Comparison of ENCODE assay signal across 12 cellular contexts in genomic region chr15:29942144-29942543, GRCh38.
DNase-seq lines count a peak whose midpoint lies in the region; ATAC-seq and TF ChIP-seq lines count a peak whose summit lies in the region.
"Had no signal": no experiment of that assay in that cellular context is flagged by ENCODE, and none has a peak within 500 bp of the region (broad histone marks: within the 10 kb centered on the region; RNA-seq: fewer than 3 reads in every experiment).

No MANE protein-coding gene starts in this region.

- ATAC-seq in IMR-90 (ENCODE audit: low read depth) (no peak), psoas muscle (no peak), foreskin keratinocyte (no peak)
- ATAC-seq: activated CD8-positive, alpha-beta memory T cell treated with anti-CD3 and anti-CD28 coated beads, Interleukin-2, amount 10 ng/mL, durations not matched to agents 7 days and 5 days; gastroesophageal sphincter had no signal

- no peak for TF ChIP-seq EP300 in esophagus muscularis mucosa (IDR thresholded peaks at IDR 0.05)

- TF ChIP-seq CTCF in AG04450 (IDR thresholded peaks at IDR 0.05; ENCODE audit: low read depth, low read length) (peak; percentile 43), IMR-90 (conservative IDR thresholded peaks at IDR 0.05; ENCODE audit: low read depth, low read length) (0 out of 2 replicates have a peak, but pooled peaks have one; percentile 23), psoas muscle (IDR thresholded peaks at IDR 0.05) (no peak), foreskin keratinocyte (conservative IDR thresholded peaks at IDR 0.05) (no peak), esophagus muscularis mucosa (IDR thresholded peaks at IDR 0.05) (peak in 1 of 3 experiments; percentile 12)

- H3K4me2 ChIP-seq in IMR-90 (ENCODE audit: low read depth, low read length) (no peak overlapping the region), mesendoderm (ENCODE audit: low read length) (no peak overlapping the region)

- H3K9me3 ChIP-seq in AG04450 (ENCODE audit: control insufficient read depth, insufficient read depth, low read length) (peaks cover 8% of the 10 kb centered on the region; the same call in 1 of the 2 replicates), IMR-90 (ENCODE audit: control insufficient read depth, insufficient read depth, low read length) (peaks cover 3% of the 10 kb centered on the region), psoas muscle (no peaks in the 10 kb centered on the region), esophagus muscularis mucosa (no peaks in the 10 kb centered on the region)
- H3K9me3 ChIP-seq: gastroesophageal sphincter had no signal

- no peak overlapping the region for H2AK9ac ChIP-seq in IMR-90 (replicated peaks; ENCODE audit: low read depth, low read length, poor library complexity)

- H3K14ac ChIP-seq in IMR-90 (replicated peaks; ENCODE audit: low read depth, low read length): no peak overlapping the region

- CTCF ChIA-PET in AG04450 (lab: Charles Lee) (interaction anchor here (0.6 to 2.2 kb wide), 4 partner anchors 16 to 1471 kb away, joined by 3 to 9 read pairs (median 5); no protein-coding TSS in a partner anchor), IMR-90 (lab: Yijun Ruan, JAX) (no interaction called here), HEK293T (lab: Yijun Ruan, JAX) (interaction anchor here (1.1 kb wide), 1 partner anchor 17 kb away, joined by 3 read pairs; no protein-coding TSS in a partner anchor)

- H2AFZ ChIP-seq in IMR-90 (replicated peaks; ENCODE audit: low read length, poor library complexity): no peak overlapping the region

- dilution Hi-C loops in IMR-90 (cut with HindIII; ENCODE audit: low sequenced_read_pairs, unreplicated experiment): no loop called here

- H3K9me1 ChIP-seq in IMR-90 (ENCODE audit: insufficient read depth, low read length): peaks cover 11% of the 10 kb centered on the region

- H3K4me1 ChIP-seq in IMR-90 (ENCODE audit: control insufficient read depth, insufficient read depth, low read length) (peaks cover 9% of the 10 kb centered on the region), mesendoderm (ENCODE audit: control insufficient read depth, low read depth, low read length) (no peaks in the 10 kb centered on the region), psoas muscle (no peaks in the 10 kb centered on the region), foreskin keratinocyte (peaks cover 35% of the 10 kb centered on the region), esophagus muscularis mucosa (peaks cover 0 to 4% (median 0%) of the 10 kb centered on the region in 4 donors)
- H3K4me1 ChIP-seq: gastroesophageal sphincter had no signal

- no peak overlapping the region for H2BK15ac ChIP-seq in IMR-90 (ENCODE audit: low read depth, low read length)
- no peak overlapping the region for H2BK15ac ChIP-seq in mesendoderm (replicated peaks; ENCODE audit: low read depth)

- H3K79me1 ChIP-seq in IMR-90 (ENCODE audit: low read depth in 1 of 2, low read length in 2 of 2): no peaks in the 10 kb centered on the region
- H3K79me1 ChIP-seq in mesendoderm (ENCODE audit: low read length): no peaks in the 10 kb centered on the region

- H3K9ac ChIP-seq in IMR-90 (ENCODE audit: low read depth, low read length) (no peak overlapping the region), mesendoderm (ENCODE audit: low read length) (no peak overlapping the region)

- in situ Hi-C loops in IMR-90 (cut with MboI; ENCODE audit: low sequenced_read_pairs): loop anchor here (10.0 kb wide), 1 partner anchor 57 kb away; no protein-coding TSS in a partner anchor

- H3K4me3 ChIP-seq in AG04450 (ENCODE audit: low read depth, low read length) (no peak overlapping the region), IMR-90 (ENCODE audit: insufficient read depth, low read depth, low read length) (no peak overlapping the region), mesendoderm (ENCODE audit: low read length) (no peak overlapping the region), psoas muscle (no peak overlapping the region), esophagus muscularis mucosa (no peak overlapping the region)
- H3K4me3 ChIP-seq: gastroesophageal sphincter had no signal

- no peak overlapping the region for H4K8ac ChIP-seq in IMR-90 (ENCODE audit: low read depth in 2 of 2, low read length in 2 of 2)
- H4K8ac ChIP-seq in mesendoderm (ENCODE audit: low read depth, low read length): no peak overlapping the region

- no peaks in the 10 kb centered on the region for H3K27me3 ChIP-seq in AG04450 (ENCODE audit: control insufficient read depth, insufficient read depth, low read length)
- H3K27me3 ChIP-seq in IMR-90 (ENCODE audit: control insufficient read depth, insufficient read depth, low read length): no peaks in the 10 kb centered on the region
- H3K27me3 ChIP-seq in mesendoderm (ENCODE audit: insufficient read depth, low read length, poor library complexity): no peaks in the 10 kb centered on the region
- no peaks in the 10 kb centered on the region for H3K27me3 ChIP-seq in psoas muscle (ENCODE audit: insufficient read depth in 3 of 3, low read length in 2 of 3)
- H3K27me3 ChIP-seq in foreskin keratinocyte: no peaks in the 10 kb centered on the region
- no peaks in the 10 kb centered on the region for H3K27me3 ChIP-seq in esophagus muscularis mucosa
- H3K27me3 ChIP-seq: gastroesophageal sphincter had no signal

- no peak for DNase-seq in AG04450 (ENCODE audit: low read depth, low spot score)
- DNase-seq in IMR-90: no peak
- DNase-seq in dermis blood vessel endothelial cell: peak; percentile 48
- DNase-seq in mesendoderm: peak; percentile 44
- DNase-seq in HEK293T (ENCODE audit: extremely low spot score): no peak
- DNase-seq in psoas muscle: no peak
- no peak for DNase-seq in foreskin keratinocyte
- DNase-seq in esophagus muscularis mucosa (ENCODE audit: extremely low spot score): no peak
- DNase-seq: activated CD8-positive, alpha-beta memory T cell treated with anti-CD3 and anti-CD28 coated beads, Interleukin-2, amount 10 ng/mL, durations not matched to agents 7 days and 5 days; DMS153; NCI-H2107 had no signal

- H3K4ac ChIP-seq in IMR-90 (ENCODE audit: low read depth, low read length): no peak overlapping the region
- no peak overlapping the region for H3K4ac ChIP-seq in mesendoderm (ENCODE audit: low read depth, low read length)

- H4K20me1 ChIP-seq in IMR-90 (ENCODE audit: insufficient read depth, low read length): no peaks in the 10 kb centered on the region

- no peak overlapping the region for H4K5ac ChIP-seq in IMR-90 (ENCODE audit: low read depth, low read length)
- H4K5ac ChIP-seq in mesendoderm (ENCODE audit: low read length): no peak overlapping the region

- H3K18ac ChIP-seq in IMR-90 (ENCODE audit: low read depth, low read length): no peak overlapping the region
- H3K18ac ChIP-seq in mesendoderm (ENCODE audit: low read length): no peak overlapping the region

- no peak overlapping the region for H2AK5ac ChIP-seq in IMR-90 (ENCODE audit: low read depth, low read length)
- H2AK5ac ChIP-seq in mesendoderm (ENCODE audit: low read length): no peak overlapping the region

- H3K23ac ChIP-seq in IMR-90 (ENCODE audit: low read depth, low read length) (no peak overlapping the region), mesendoderm (ENCODE audit: low read length) (no peak overlapping the region)

- WGBS in IMR-90 (ENCODE audit: extremely low coverage in 2 of 2, insufficient read length in 1 of 2), 2 experiments: no CpG with 5 or more reads among the region's 3 CpGs
- no CpG with 5 or more reads among the region's 3 CpGs for WGBS in mesendoderm (ENCODE audit: extremely low coverage, insufficient coverage, low lambda C conversion rate)
- 49 to 52% (median 50%) methylated on average over 3 of the region's 3 CpGs for WGBS in psoas muscle, 3 donors
- WGBS in esophagus muscularis mucosa: 60% methylated on average over 3 of the region's 3 CpGs

- H2BK120ac ChIP-seq in IMR-90 (ENCODE audit: low read depth, low read length) (no peak overlapping the region), mesendoderm (ENCODE audit: low read depth, low read length) (no peak overlapping the region)

- TF ChIP-seq POLR2A in IMR-90 (IDR thresholded peaks at IDR 0.05; ENCODE audit: low read depth, low read length) (no peak), esophagus muscularis mucosa (IDR thresholded peaks at IDR 0.05; ENCODE audit: low read depth) (no peak)

- H2BK5ac ChIP-seq in IMR-90 (ENCODE audit: low read depth, low read length, poor library complexity, severe bottlenecking) (no peak overlapping the region), mesendoderm (ENCODE audit: low read length) (no peak overlapping the region)

- POLR2A ChIA-PET in AG04450 (lab: Yijun Ruan, JAX) (no interaction called here), IMR-90 (lab: Charles Lee; ENCODE audit: unreplicated experiment) (no interaction called here), HEK293T (lab: Yijun Ruan, JAX) (no interaction called here)

- no peaks in the 10 kb centered on the region for H3K79me2 ChIP-seq in mesendoderm (ENCODE audit: control insufficient read depth, insufficient read depth, low read length)

- H3K27ac ChIP-seq in AG04450 (ENCODE audit: low read depth, low read length) (no peak overlapping the region), IMR-90 (ENCODE audit: insufficient read depth, low read length) (no peak overlapping the region), mesendoderm (ENCODE audit: low read depth, low read length) (no peak overlapping the region), psoas muscle (no peak overlapping the region), foreskin keratinocyte (no peak overlapping the region), esophagus muscularis mucosa (replicated peaks in 1 of 4) (no peak overlapping the region)
- H3K27ac ChIP-seq: gastroesophageal sphincter had no signal

- intact Hi-C loops in IMR-90 (cut with micrococcal nuclease) (no loop called here), psoas muscle (cut with DNase I) (no loop called here), esophagus muscularis mucosa (cut with DNase I) (no loop called here)

- H3K56ac ChIP-seq in IMR-90 (ENCODE audit: extremely low read depth, insufficient read depth, low read length) (no peak overlapping the region), mesendoderm (ENCODE audit: low read length) (no peak overlapping the region)

- TF ChIP-seq RAD21 in IMR-90 (IDR thresholded peaks at IDR 0.05; ENCODE audit: low read length): no peak

- H3K36me3 ChIP-seq in IMR-90 (ENCODE audit: control insufficient read depth, insufficient read depth, low read length): no peaks in the 10 kb centered on the region
- no peaks in the 10 kb centered on the region for H3K36me3 ChIP-seq in mesendoderm (ENCODE audit: control insufficient read depth, insufficient read depth, low read length)
- no peaks in the 10 kb centered on the region for H3K36me3 ChIP-seq in psoas muscle (ENCODE audit: insufficient read depth in 1 of 2, low read depth in 1 of 2)
- no peaks in the 10 kb centered on the region for H3K36me3 ChIP-seq in esophagus muscularis mucosa
- H3K36me3 ChIP-seq: gastroesophageal sphincter had no signal

- no peak overlapping the region for H4K91ac ChIP-seq in IMR-90 (ENCODE audit: insufficient read depth, low read depth, low read length)

- no TSS peak for BruUV-seq in IMR-90 (replicated peaks; lab: Mats Ljungman, UMichigan)

- no peak overlapping the region for H2BK20ac ChIP-seq in IMR-90 (ENCODE audit: low read depth, low read length)

TF ChIP-seq in IMR-90, 13 proteins besides CTCF, POLR2A, EP300 and RAD21 (continues in another document):
- TF ChIP-seq NFE2L2 (IDR thresholded peaks at IDR 0.05; ENCODE audit: low read depth, low read length) (no peak), SMC3 (IDR thresholded peaks at IDR 0.05; ENCODE audit: low read depth, low read length) (no peak)

Comparison
In these comparisons a context has a peak if more than half of its experiments do, and no peak if none do; other contexts are left out.
1. DNase-seq: peak in dermis blood vessel endothelial cell (single experiment) and mesendoderm (single experiment); none in AG04450 (single experiment), IMR-90 (single experiment), HEK293T (single experiment), psoas muscle (0 of 2), foreskin keratinocyte (0 of 2) and esophagus muscularis mucosa (single experiment).
2. CTCF ChIP-seq: peak in AG04450 (single experiment) and IMR-90 (single experiment); none in psoas muscle (single experiment) and foreskin keratinocyte (single experiment).